ENCODE assay signal across 34 cellular contexts in the genomic region with DNA sequence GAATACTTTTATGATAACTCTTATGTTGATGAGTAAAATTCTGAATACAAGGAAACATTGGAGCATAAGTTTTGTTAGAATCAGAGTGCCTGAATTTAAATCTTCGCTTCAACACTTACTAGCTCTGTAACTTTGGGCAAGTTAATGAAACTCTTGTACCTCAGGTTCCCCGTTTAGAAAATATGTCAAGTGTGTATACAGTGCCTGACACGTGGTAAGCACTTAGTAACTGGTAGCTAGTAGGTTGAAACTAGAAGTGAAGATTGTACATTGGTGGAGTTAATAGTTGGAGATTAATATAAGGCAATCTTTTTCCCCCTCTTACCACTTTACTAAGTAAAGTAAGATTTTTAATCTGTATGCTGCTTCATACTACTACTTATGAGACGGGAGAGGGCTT.
"Had no signal": no experiment of that assay in that cellular context is flagged by ENCODE, and none has a peak within 500 bp of the region (broad histone marks: within the 10 kb centered on the region; RNA-seq: fewer than 3 reads in every experiment).

No MANE protein-coding gene starts in this region.

- H3K4me3 Mint-ChIP-seq: activated B cell treated with CpG ODN at 0.5 μM for 24 hours; activated CD4-positive, alpha-beta T cell treated with anti-CD3 and anti-CD28 coated beads for 36 hours; brain; immature natural killer cell; memory B cell; naive thymus-derived CD8-positive, alpha-beta T cell; neural crest cell; stimulated activated memory B cell treated with anti-CD40 and anti-IgM and Interleukin-4, amounts not matched to agents 10 μg/mL and 1 μg/mL and 100 μg/mL, for 72 hours; T-helper 17 cell had no signal

- H3K4me1 Mint-ChIP-seq: activated B cell treated with CpG ODN at 0.5 μM for 24 hours, brain, neural crest cell had no signal

- H3K27ac ChIP-seq: ascending aorta, cardiac muscle cell, colonic mucosa, dorsolateral prefrontal cortex, gastroesophageal sphincter, parathyroid adenoma, right atrium auricular region, tibial nerve had no signal

- DNase-seq: activated B cell treated with CpG ODN at 0.5 μM for 24 hours; activated CD4-positive, alpha-beta T cell treated with anti-CD3 and anti-CD28 coated beads for 36 hours; activated CD4-positive, alpha-beta T cell treated with anti-CD3 and anti-CD28 coated beads, Interleukin-2, amount 50 U/mL, for 4 hours; activated CD8-positive, alpha-beta memory T cell treated with anti-CD3 and anti-CD28 coated beads, Interleukin-2, amount 50 U/mL, for 4 hours; activated naive CD4-positive, alpha-beta T cell; activated T-cell treated with anti-CD3 and anti-CD28 coated beads, Interleukin-2, amount 50 U/mL, for 48 hours; cerebellar nuclear complex; colonic mucosa; dorsolateral prefrontal cortex; effector memory CD4-positive, alpha-beta T cell; erythroblast; head of caudate nucleus; hypothalamus; immature natural killer cell; kidney; left colon; naive thymus-derived CD8-positive, alpha-beta T cell; nucleus accumbens; stimulated activated CD4-positive, alpha-beta T cell treated with anti-CD3 and anti-CD28 coated beads, Interleukin-1b, Interleukin-23, amount 100 ng/mL, for 48 hours; stimulated activated CD4-positive, alpha-beta T cell treated with anti-CD3 and anti-CD28 coated beads, Interleukin-4, amount 100 ng/mL, for 4 hours; stimulated activated CD8-positive, alpha-beta memory T cell treated with anti-CD3 and anti-CD28 coated beads, Interleukin-4, amount 100 ng/mL, for 48 hours; T-helper 17 cell had no signal

- H3K27me3 ChIP-seq: ascending aorta, cardiac muscle cell, colonic mucosa, dorsolateral prefrontal cortex, gastroesophageal sphincter, right atrium auricular region, tibial nerve had no signal

- H3K9me3 Mint-ChIP-seq: activated B cell treated with CpG ODN at 0.5 μM for 24 hours; activated naive CD4-positive, alpha-beta T cell treated with anti-CD3 and anti-CD28 coated beads, Interleukin-2, amount 50 U/mL, for 72 hours; brain; immature natural killer cell; memory B cell; naive thymus-derived CD8-positive, alpha-beta T cell; neural crest cell; stimulated activated memory B cell treated with anti-CD40 and anti-IgM and Interleukin-4, amounts not matched to agents 10 μg/mL and 1 μg/mL and 100 μg/mL, for 72 hours had no signal

- H3K27me3 Mint-ChIP-seq: activated B cell treated with CpG ODN at 0.5 μM for 24 hours; activated CD4-positive, alpha-beta T cell treated with anti-CD3 and anti-CD28 coated beads for 36 hours; brain; memory B cell; naive thymus-derived CD8-positive, alpha-beta T cell; stimulated activated memory B cell treated with anti-CD40 and anti-IgM and Interleukin-4, amounts not matched to agents 10 μg/mL and 1 μg/mL and 100 μg/mL, for 72 hours; T-helper 17 cell had no signal

- ATAC-seq: activated CD4-positive, alpha-beta T cell treated with anti-CD3 and anti-CD28 coated beads for 36 hours; activated naive CD4-positive, alpha-beta T cell treated with anti-CD3 and anti-CD28 coated beads, Interleukin-2, amount 50 U/mL, for 72 hours; gastroesophageal sphincter; left colon; naive thymus-derived CD8-positive, alpha-beta T cell; SK-N-SH treated with all-trans-retinoic acid at 6 μM for 48 hours; stimulated activated memory B cell treated with anti-CD40 and anti-IgM and Interleukin-4, amounts not matched to agents 10 μg/mL and 1 μg/mL and 100 μg/mL, for 72 hours; T-helper 17 cell had no signal

- H3K27ac Mint-ChIP-seq: activated B cell treated with CpG ODN at 0.5 μM for 24 hours; brain; immature natural killer cell; memory B cell; stimulated activated memory B cell treated with anti-CD40 and anti-IgM and Interleukin-4, amounts not matched to agents 10 μg/mL and 1 μg/mL and 100 μg/mL, for 72 hours; T-helper 17 cell had no signal

- H3K9me3 ChIP-seq: ascending aorta, colonic mucosa, gastroesophageal sphincter, right atrium auricular region, tibial nerve had no signal
